ENCODE assay signal across 1 cellular context in genomic region chr6:33926451-33926850, GRCh38.
TF ChIP-seq lines count a peak whose summit lies in the region.

No MANE protein-coding gene starts in this region.

TF ChIP-seq in GM23338, 12 proteins besides CTCF, POLR2A, EP300 and RAD21 (continued from another document):
- TF ChIP-seq ZNF462 (CRISPR knock-in tag; IDR thresholded peaks at IDR 0.05) (no peak), NANOG (IDR thresholded peaks at IDR 0.05; ENCODE audit: borderline replicate concordance) (no peak), REST (IDR thresholded peaks at IDR 0.05; ENCODE audit: unreplicated experiment) (no peak), POLR2AphosphoS5 (IDR thresholded peaks at IDR 0.05; ENCODE audit: low read depth) (no peak), ZNF114 (CRISPR knock-in tag; IDR thresholded peaks at IDR 0.05) (no peak), ETS1 (IDR thresholded peaks at IDR 0.05) (no peak), JUNB (IDR thresholded peaks at IDR 0.05; ENCODE audit: unreplicated experiment) (no peak)
